1 cellular context compared by ENCODE assay signal in genomic region chr12:125092872-125093680, GRCh38.
A peak's percentile ranks its signal among the peaks of the same experiment; 100 is the strongest.
TF ChIP-seq lines count a peak whose summit lies in the region.

No MANE protein-coding gene starts in this region.

TF ChIP-seq in HepG2, 621 proteins besides CTCF, POLR2A, EP300 and RAD21 (continued from another document and continues in another):
- TF ChIP-seq GMEB1 (CRISPR knock-in tag; IDR thresholded peaks at IDR 0.05; ENCODE audit: borderline replicate concordance) (no peak; the same call in 1 of the 2 replicates), ZNF350 (CRISPR knock-in tag; IDR thresholded peaks at IDR 0.05; ENCODE audit: borderline replicate concordance, low read depth) (peak; percentile 81; the same call in 1 of the 2 replicates), HNRNPUL1 (IDR thresholded peaks at IDR 0.05; ENCODE audit: low read depth, low read length) (no peak), RBM39 (IDR thresholded peaks at IDR 0.05; ENCODE audit: low read depth, low read length, poor library complexity, severe bottlenecking) (no peak), ZNF710 (CRISPR knock-in tag; IDR thresholded peaks at IDR 0.05; ENCODE audit: borderline replicate concordance) (no peak), SP1 (IDR thresholded peaks at IDR 0.05) (no peak), SP1 (CRISPR knock-in tag; IDR thresholded peaks at IDR 0.05) (no peak), TBX2 (CRISPR knock-in tag; IDR thresholded peaks at IDR 0.05; ENCODE audit: borderline replicate concordance) (peak; percentile 93), ZNF232 (CRISPR knock-in tag; IDR thresholded peaks at IDR 0.05; ENCODE audit: borderline replicate concordance) (peak; percentile 75; the same call in 1 of the 2 replicates), ZFP90 (CRISPR knock-in tag; IDR thresholded peaks at IDR 0.05; ENCODE audit: borderline replicate concordance) (peak; percentile 49; the same call in 1 of the 2 replicates), ZNF619 (CRISPR knock-in tag; IDR thresholded peaks at IDR 0.05) (peak; percentile 2; the same call in 1 of the 2 replicates), ZNF549 (CRISPR knock-in tag; IDR thresholded peaks at IDR 0.05) (no peak), ZBTB7B (CRISPR knock-in tag; IDR thresholded peaks at IDR 0.05) (no peak), PBX3 (CRISPR knock-in tag; IDR thresholded peaks at IDR 0.05; ENCODE audit: borderline replicate concordance) (no peak), ZBTB4 (CRISPR knock-in tag; IDR thresholded peaks at IDR 0.05; ENCODE audit: borderline replicate concordance) (peak; percentile 68), DDIT3 (CRISPR knock-in tag; IDR thresholded peaks at IDR 0.05) (no peak), PHF8 (CRISPR knock-in tag; IDR thresholded peaks at IDR 0.05) (peak; percentile 70), SOX6 (IDR thresholded peaks at IDR 0.05) (no peak), SOX6 (CRISPR knock-in tag; IDR thresholded peaks at IDR 0.05) (peak; percentile 76), ZFX (CRISPR knock-in tag; IDR thresholded peaks at IDR 0.05; ENCODE audit: low read depth) (peak; percentile 82), CBFB (CRISPR knock-in tag; IDR thresholded peaks at IDR 0.05) (peak; percentile 30; the same call in 1 of the 2 replicates), PHF5A (CRISPR knock-in tag; IDR thresholded peaks at IDR 0.05; ENCODE audit: low read depth, unreplicated experiment) (no peak), SP5 (CRISPR knock-in tag; IDR thresholded peaks at IDR 0.05; ENCODE audit: borderline replicate concordance, low read depth) (peak; percentile 16; the same call in 1 of the 2 replicates), RORA (CRISPR knock-in tag; IDR thresholded peaks at IDR 0.05) (no peak), DRAP1 (CRISPR knock-in tag; IDR thresholded peaks at IDR 0.05) (peak; percentile 35; the same call in 1 of the 2 replicates), ZNF234 (CRISPR knock-in tag; conservative IDR thresholded peaks at IDR 0.05) (no peak), RARG (CRISPR knock-in tag; IDR thresholded peaks at IDR 0.05; ENCODE audit: low read depth) (0 out of 2 replicates have a peak, but pooled peaks have one; percentile 27), ZNF879 (CRISPR knock-in tag; IDR thresholded peaks at IDR 0.05) (no peak), ATF6 (CRISPR knock-in tag; conservative IDR thresholded peaks at IDR 0.05) (no peak), ZNF598 (CRISPR knock-in tag; IDR thresholded peaks at IDR 0.05; ENCODE audit: borderline replicate concordance) (no peak), ZNF792 (CRISPR knock-in tag; IDR thresholded peaks at IDR 0.05) (peak; percentile 8; the same call in 1 of the 2 replicates), IKZF5 (CRISPR knock-in tag; IDR thresholded peaks at IDR 0.05) (no peak), RARA (CRISPR knock-in tag; IDR thresholded peaks at IDR 0.05) (0 out of 2 replicates have a peak, but pooled peaks have one; percentile 41), NFE2L1 (CRISPR knock-in tag; IDR thresholded peaks at IDR 0.05; ENCODE audit: borderline replicate concordance) (no peak; the same call in 1 of the 2 replicates), ZNF253 (CRISPR knock-in tag; IDR thresholded peaks at IDR 0.05; ENCODE audit: borderline replicate concordance) (0 out of 2 replicates have a peak, but pooled peaks have one; percentile 13), MLXIP (CRISPR knock-in tag; IDR thresholded peaks at IDR 0.05; ENCODE audit: borderline replicate concordance) (no peak), KDM5B (CRISPR knock-in tag; IDR thresholded peaks at IDR 0.05; ENCODE audit: borderline replicate concordance) (peak; percentile 29; the same call in 1 of the 2 replicates), FOXO4 (CRISPR knock-in tag; conservative IDR thresholded peaks at IDR 0.05) (no peak), TARDBP (CRISPR knock-in tag; IDR thresholded peaks at IDR 0.05) (peak; percentile 61; the same call in 1 of the 2 replicates), MIXL1 (CRISPR knock-in tag; IDR thresholded peaks at IDR 0.05) (peak; percentile 41), ZMYM3 (CRISPR knock-in tag; IDR thresholded peaks at IDR 0.05) (no peak; the same call in 1 of the 2 replicates), SCMH1 (CRISPR knock-in tag; IDR thresholded peaks at IDR 0.05; ENCODE audit: borderline replicate concordance) (no peak), MBD4 (IDR thresholded peaks at IDR 0.05; ENCODE audit: borderline replicate concordance, low read length) (no peak), HIVEP1 (CRISPR knock-in tag; IDR thresholded peaks at IDR 0.05) (no peak), ZSCAN31 (CRISPR knock-in tag; IDR thresholded peaks at IDR 0.05; ENCODE audit: low read depth) (no peak), THAP8 (CRISPR knock-in tag; IDR thresholded peaks at IDR 0.05; ENCODE audit: borderline replicate concordance) (no peak)
